Comparison of ENCODE assay signal across 8 cellular contexts in the genomic region with DNA sequence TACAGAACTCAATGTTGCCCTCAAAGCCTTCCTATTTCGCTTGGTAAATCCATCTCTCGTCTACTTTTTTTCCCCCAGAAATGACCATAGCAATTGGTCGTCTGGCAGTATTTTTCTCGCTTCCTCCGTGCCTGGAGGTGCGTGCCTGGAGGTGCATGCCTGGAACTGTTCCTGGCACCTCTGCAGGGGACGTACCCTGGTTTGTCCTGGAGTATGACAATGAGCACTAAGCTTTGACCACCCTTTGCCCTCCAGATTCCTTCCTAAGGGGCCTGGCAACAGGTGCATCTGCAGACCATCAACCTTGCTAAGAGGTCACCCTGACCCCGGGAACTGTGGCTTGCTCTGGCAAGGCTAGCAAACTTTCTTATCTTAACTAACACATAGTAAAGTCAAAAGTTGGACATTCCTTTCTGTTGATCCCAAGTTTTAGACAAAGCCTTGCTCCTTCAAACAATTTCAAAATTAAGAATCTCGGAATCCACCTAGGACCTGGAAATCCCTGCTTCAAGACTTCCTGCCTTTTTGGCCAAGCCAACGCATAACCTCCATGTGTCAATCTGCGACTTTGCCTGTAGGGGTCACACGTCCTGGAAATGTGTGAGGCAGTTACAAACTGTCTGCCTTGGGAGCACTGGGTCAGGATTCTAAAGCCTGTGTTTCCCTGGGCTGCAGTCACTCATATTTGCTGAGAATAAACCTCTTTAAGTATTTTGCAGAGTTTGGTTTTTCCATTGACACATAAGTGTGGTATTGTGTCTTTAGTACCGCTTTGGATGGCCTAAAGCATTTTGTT. TPM values are rescaled to one million over a fixed set of nuclear protein-coding genes. Genes with fewer than 3 reads are reported as not detected.
DNase-seq lines count a peak whose midpoint lies in the region; ATAC-seq, FAIRE-seq and TF ChIP-seq lines count a peak whose summit lies in the region.

No MANE protein-coding gene starts in this region.

- H3K27ac Mint-ChIP-seq in CD14-positive monocyte, result no peak overlapping the region

- peaks cover 5% of the 10 kb centered on the region for H3K4me1 Mint-ChIP-seq in CD14-positive monocyte

- H3K9me3 ChIP-seq in gastrocnemius medialis, result no peaks in the 10 kb centered on the region

- DNase-seq in CD14-positive monocyte (ENCODE audit: low spot score) (no peak), GM12891 (ENCODE audit: insufficient read length, low spot score) (peak; percentile 41), SK-N-DZ (ENCODE audit: low spot score) (peak; percentile 55), fibroblast of the conjunctiva (ENCODE audit: low read depth) (peak; percentile 21), gastrocnemius medialis (no peak)
- no peak for DNase-seq in stimulated activated CD4-positive, alpha-beta T cell treated with anti-CD3 and anti-CD28 coated beads, Interleukin-1b, Interleukin-23, amount 100 ng/mL, for 48 hours

- in situ Hi-C loops in gastrocnemius medialis (cut with MboI; ENCODE audit: low sequenced_read_pairs in 4 of 4), result loop anchor here in 2 of 4 donors (25.0 kb wide), 2 partner anchors 529 to 1154 kb away; no protein-coding TSS in a partner anchor

- FAIRE-seq in GM12891 (lab: Jason Lieb, UNC), result peak; percentile 96

- no peaks in the 10 kb centered on the region for H3K4me1 ChIP-seq in gastrocnemius medialis

- peaks cover 0 to 13% (median 0%) of the 10 kb centered on the region in 3 donors for H3K27me3 ChIP-seq in gastrocnemius medialis

- no peak overlapping the region for H3K4me3 ChIP-seq in gastrocnemius medialis

- ATAC-seq in HG03469 (IDR thresholded peaks at IDR 0.05; ENCODE audit: unreplicated experiment) (peak; percentile 62), gastrocnemius medialis (no peak), GM19452 (IDR thresholded peaks at IDR 0.05; ENCODE audit: unreplicated experiment) (no peak)

- TF ChIP-seq POLR2A in GM12891 (IDR thresholded peaks at IDR 0.05; ENCODE audit: low read depth, low read length) (no peak), gastrocnemius medialis (IDR thresholded peaks at IDR 0.05) (no peak)

- peak overlapping the region in 1 of 2 donors; percentile 43 for H3K4me3 Mint-ChIP-seq in CD14-positive monocyte

- intact Hi-C loops in CD14-positive monocyte (cut with micrococcal nuclease), result no loop called here
- intact Hi-C loops in gastrocnemius medialis (cut with DNase I; ENCODE audit: low total_unique reads), result no loop called here

- peak; percentile 71 for TF ChIP-seq CTCF in CD14-positive monocyte (IDR thresholded peaks at IDR 0.05)
- TF ChIP-seq CTCF in gastrocnemius medialis (IDR thresholded peaks at IDR 0.05 in 4 of 5, conservative IDR thresholded peaks at IDR 0.05 in 1 of 5), result peak in 3 of 5 experiments; percentile 14 to 43 (median 19)

- no peaks in the 10 kb centered on the region for H3K36me3 Mint-ChIP-seq in CD14-positive monocyte

- peaks cover 14 to 27% (median 20%) of the 10 kb centered on the region in 3 donors for H3K27me3 Mint-ChIP-seq in CD14-positive monocyte (ENCODE audit: low read depth in 3 of 3)

- H3K36me3 ChIP-seq in gastrocnemius medialis, result no peaks in the 10 kb centered on the region

- H3K9me3 Mint-ChIP-seq in CD14-positive monocyte, result peaks cover 0 to 5% (median 0%) of the 10 kb centered on the region in 7 donors

- no peak overlapping the region for H3K27ac ChIP-seq in gastrocnemius medialis

TF ChIP-seq in GM12891, 5 proteins besides CTCF, POLR2A, EP300 and RAD21:
- TF ChIP-seq TAF1 (IDR thresholded peaks at IDR 0.05; ENCODE audit: low read depth, low read length) (no peak), POU2F2 (IDR thresholded peaks at IDR 0.05; ENCODE audit: low read depth, low read length) (no peak), SPI1 (IDR thresholded peaks at IDR 0.05; ENCODE audit: low read depth, low read length) (no peak), POLR2AphosphoS5 (IDR thresholded peaks at IDR 0.05; ENCODE audit: low read depth, low read length) (no peak), PAX5 (IDR thresholded peaks at IDR 0.05; ENCODE audit: insufficient read depth, low read length, severe bottlenecking) (no peak)

RNA-seq across cellular contexts. Expression of gene TUBGCP3, which starts 28.8 kb away (rescaled TPM):
- 10 to 100 TPM; 25.4 to 34.1 TPM for polyA plus RNA-seq in CD14-positive monocyte
- polyA plus RNA-seq in GM12891 (2012; ENCODE audit: low read depth, missing spikeins), result 12.4 TPM
- 20.4 and 26.1 TPM in 2 replicates for polyA plus RNA-seq in SK-N-DZ (2014; cell fraction: cytosol; rRNA removed)
- 33.0 and 85.3 TPM in 2 replicates for polyA plus RNA-seq in SK-N-DZ (2014; cell fraction: nucleus; rRNA removed)
- 10 to 100 TPM in 3 of 4 donors, 1 to 10 TPM in 1; 10.0 to 14.3 (median 11.0) TPM for total RNA-seq in gastrocnemius medialis

Comparison
In these comparisons a context has a peak if more than half of its experiments do, and no peak if none do; other contexts are left out.
1. DNase-seq: peak in GM12891 (single experiment), SK-N-DZ (single experiment) and fibroblast of the conjunctiva (single experiment); none in CD14-positive monocyte (single experiment), gastrocnemius medialis (0 of 2) and stimulated activated CD4-positive, alpha-beta T cell treated with anti-CD3 and anti-CD28 coated beads, Interleukin-1b, Interleukin-23, amount 100 ng/mL, for 48 hours (single experiment).